In genomic region chr7:134750083-134751062, GRCh38 we compare ENCODE assay signal across 8 cellular contexts. TPM values are rescaled to one million over a fixed set of nuclear protein-coding genes. Genes with fewer than 3 reads are reported as not detected.
DNase-seq lines count a peak whose midpoint lies in the region; ATAC-seq, FAIRE-seq and TF ChIP-seq lines count a peak whose summit lies in the region.

No MANE protein-coding gene starts in this region.

- ATAC-seq in HG03520 (IDR thresholded peaks at IDR 0.05; ENCODE audit: unreplicated experiment) (peak; percentile 60), HG03432 (IDR thresholded peaks at IDR 0.05; ENCODE audit: unreplicated experiment) (no peak)

- WGBS in liver = 68% methylated on average over 6 of the region's 6 CpGs

- TF ChIP-seq CTCF in WI38 (IDR thresholded peaks at IDR 0.05; ENCODE audit: low read depth, low read length) = peak; percentile 70
- peak; percentile 76 for TF ChIP-seq CTCF in bronchial epithelial cell (IDR thresholded peaks at IDR 0.05; ENCODE audit: insufficient read depth, low read length, severe bottlenecking)
- peak; percentile 52 for TF ChIP-seq CTCF in liver (IDR thresholded peaks at IDR 0.05; ENCODE audit: low read depth, low read length, missing input control)

- H3K9me3 ChIP-seq in liver (ENCODE audit: control insufficient read depth in 4 of 4, low read length in 3 of 4) = no peaks in the 10 kb centered on the region

- no peak overlapping the region for H3K27ac ChIP-seq in liver (ENCODE audit: low read depth in 1 of 2, low read length in 2 of 2)

- FAIRE-seq in bronchial epithelial cell (lab: Jason Lieb, UNC) = no peak

- peak; percentile 66 to 79 for TF ChIP-seq RAD21 in liver (IDR thresholded peaks at IDR 0.05)

- peaks cover 0 to 2% (median 0%) of the 10 kb centered on the region in 4 donors for H3K4me1 ChIP-seq in liver (ENCODE audit: control insufficient read depth in 4 of 4, insufficient read depth in 4 of 4, low read length in 3 of 4)

- no peak overlapping the region for H3K4me3 ChIP-seq in WI38 (ENCODE audit: low read depth, low read length)
- no peak overlapping the region for H3K4me3 ChIP-seq in bronchial epithelial cell (ENCODE audit: low read depth, low read length)
- H3K4me3 ChIP-seq in liver (ENCODE audit: low read depth in 1 of 3, low read length in 3 of 3) = no peak overlapping the region

- DNase-seq in NCI-H1105 treated with DMSO at 0.1 percent for 48 hours (lab: John Stamatoyannopoulos, UW) = peak; percentile 8
- DNase-seq in NCI-H1105 (lab: John Stamatoyannopoulos, UW) = no peak
- DNase-seq in bronchial epithelial cell (ENCODE audit: low read depth) = peak; percentile 42
- peak; percentile 29 to 42 for DNase-seq in stimulated activated CD8-positive, alpha-beta memory T cell treated with anti-CD3 and anti-CD28 coated beads, Interleukin-15, amount 100 ng/mL, for 48 hours (ENCODE audit: low read depth in 2 of 2)

- H3K9ac ChIP-seq in liver (ENCODE audit: low read depth in 1 of 2, low read length in 2 of 2) = no peak overlapping the region

- no peaks in the 10 kb centered on the region for H3K36me3 ChIP-seq in bronchial epithelial cell (ENCODE audit: control insufficient read depth, insufficient read depth, low read length)
- H3K36me3 ChIP-seq in liver (ENCODE audit: control insufficient read depth in 4 of 4, insufficient read depth in 3 of 4, low read depth in 1 of 4, low read length in 3 of 4) = no peaks in the 10 kb centered on the region

- H3K27me3 ChIP-seq in bronchial epithelial cell (ENCODE audit: control insufficient read depth, insufficient read depth, low read length) (no peaks in the 10 kb centered on the region), liver (ENCODE audit: control insufficient read depth in 4 of 4, insufficient read depth in 4 of 4, low read length in 3 of 4) (no peaks in the 10 kb centered on the region)

TF ChIP-seq in liver, 16 proteins besides CTCF, POLR2A, EP300 and RAD21:
- TF ChIP-seq GABPA (IDR thresholded peaks at IDR 0.05 in 1 of 2, conservative IDR thresholded peaks at IDR 0.05 in 1 of 2) (no peak), JUND (IDR thresholded peaks at IDR 0.05) (no peak), MAX (IDR thresholded peaks at IDR 0.05) (no peak), HNF4A (conservative IDR thresholded peaks at IDR 0.05) (no peak), YY1 (IDR thresholded peaks at IDR 0.05) (no peak), HNF4G (IDR thresholded peaks at IDR 0.05) (no peak), REST (IDR thresholded peaks at IDR 0.05) (no peak), TAF1 (conservative IDR thresholded peaks at IDR 0.05) (no peak), EGR1 (IDR thresholded peaks at IDR 0.05; ENCODE audit: low read depth in 2 of 2) (no peak)

RNA-seq across cellular contexts. Expression of gene CALD1, which starts 29.1 kb away (rescaled TPM):
- 71.3 and 102 TPM in 2 replicates for total RNA-seq in bronchial epithelial cell
- total RNA-seq in liver = 100 to 1,000 TPM in 1 of 2 donors, 10 to 100 TPM in 1; 48.0 to 107 TPM
- 100 to 1,000 TPM in 1 of 2 donors, 10 to 100 TPM in 1; 83.4 to 226 TPM for polyA plus RNA-seq in liver
